32 cellular contexts compared by ENCODE assay signal in genomic region chr2:70380621-70381020, GRCh38.
"Had no signal": no experiment of that assay in that cellular context is flagged by ENCODE, and none has a peak within 500 bp of the region (broad histone marks: within the 10 kb centered on the region; RNA-seq: fewer than 3 reads in every experiment).

No MANE protein-coding gene starts in this region.

- H3K27ac ChIP-seq: left lung, lower lobe of right lung, neutrophil, ovary, upper lobe of left lung, vagina, VCaP had no signal

- H3K4me1 ChIP-seq: left lung, lower lobe of right lung, upper lobe of left lung, vagina had no signal

- H3K36me3 ChIP-seq: left lung, lower lobe of right lung, neutrophil, ovary, upper lobe of left lung, vagina had no signal

- H3K9me3 ChIP-seq: left lung, lower lobe of right lung, neutrophil, ovary, upper lobe of left lung, vagina had no signal

- H3K27me3 ChIP-seq: neutrophil, ovary, upper lobe of left lung, vagina had no signal

- H3K4me3 ChIP-seq: left lung, lower lobe of right lung, ovary, smooth muscle cell, upper lobe of left lung, vagina had no signal

- ATAC-seq: left lung; lower lobe of right lung; stimulated activated memory B cell treated with anti-CD40 and anti-IgM and Interleukin-4, amounts not matched to agents 10 μg/mL and 1 μg/mL and 100 μg/mL, for 72 hours had no signal

- DNase-seq: activated CD4-positive, alpha-beta T cell treated with anti-CD3 and anti-CD28 coated beads for 48 hours; activated CD4-positive, alpha-beta T cell treated with anti-CD3 and anti-CD28 coated beads, Interleukin-2, amount 50 U/mL, for 48 hours; activated CD8-positive, alpha-beta memory T cell treated with anti-CD3 and anti-CD28 coated beads for 24 hours; activated effector memory CD4-positive, alpha-beta T cell treated with Interleukin-2 at 50 U/mL for 16 hours; activated naive CD4-positive, alpha-beta T cell treated with Interleukin-2 at 50 U/mL for 16 hours; anterior cingulate cortex; effector CD8-positive, alpha-beta T cell; erythroblast; head of caudate nucleus; hippocampal formation; immature natural killer cell; kidney glomerular epithelial cell; left lung; lower lobe of right lung; mesendoderm; nephron progenitor cell; ovary; stimulated activated CD4-positive, alpha-beta T cell treated with anti-CD3 and anti-CD28 coated beads, Interleukin-1b, Interleukin-23, amount 100 ng/mL, for 48 hours; stimulated activated CD4-positive, alpha-beta T cell treated with anti-CD3 and anti-CD28 coated beads, Interleukin-4, amount 100 ng/mL, for 4 hours; stimulated activated CD8-positive, alpha-beta memory T cell treated with anti-CD3 and anti-CD28 coated beads, Interleukin-4, amount 100 ng/mL, for 48 hours; stimulated activated naive CD8-positive, alpha-beta T cell treated with anti-CD3 and anti-CD28 coated beads, Interleukin-15, amount 100 ng/mL, for 72 hours; substantia nigra; T-helper 9 cell; upper lobe of left lung had no signal

- FAIRE-seq: colon, endometrium, TTC549 had no signal
